Comparison of ENCODE assay signal across 14 cellular contexts in genomic region chr6:17877196-17877889, GRCh38.
A peak's percentile ranks its signal among the peaks of the same experiment; 100 is the strongest.
DNase-seq lines count a peak whose midpoint lies in the region; ATAC-seq and TF ChIP-seq lines count a peak whose summit lies in the region.
"Had no signal": no experiment of that assay in that cellular context is flagged by ENCODE, and none has a peak within 500 bp of the region (broad histone marks: within the 10 kb centered on the region; RNA-seq: fewer than 3 reads in every experiment).

No MANE protein-coding gene starts in this region.

- no peak overlapping the region for H3K27ac ChIP-seq in fibroblast of lung (ENCODE audit: insufficient read depth, low read length)
- H3K27ac ChIP-seq in sigmoid colon, result peak overlapping the region; percentile 39 to 73 (median 54)
- H3K27ac ChIP-seq: C4-2B, right atrium auricular region had no signal

- no peak overlapping the region for H3K9ac ChIP-seq in fibroblast of lung (ENCODE audit: insufficient read depth, low read length)

- H3K36me3 ChIP-seq in fibroblast of lung (ENCODE audit: control insufficient read depth, insufficient read depth, low read length) (no peaks in the 10 kb centered on the region), sigmoid colon (no peaks in the 10 kb centered on the region)
- H3K36me3 ChIP-seq: right atrium auricular region had no signal

- H3K4me1 ChIP-seq in fibroblast of lung (ENCODE audit: control insufficient read depth, extremely low read depth, insufficient read depth, low read length), result peaks cover 2% of the 10 kb centered on the region
- H3K4me1 ChIP-seq in sigmoid colon, result peaks cover 0 to 51% (median 40%) of the 10 kb centered on the region in 4 donors

- H3K27me3 ChIP-seq in fibroblast of lung (ENCODE audit: control insufficient read depth, insufficient read depth, low read length), result no peaks in the 10 kb centered on the region
- no peaks in the 10 kb centered on the region for H3K27me3 ChIP-seq in sigmoid colon
- H3K27me3 ChIP-seq: right atrium auricular region had no signal

- H3K79me2 ChIP-seq in fibroblast of lung (ENCODE audit: control insufficient read depth, insufficient read depth, low read length), result peaks cover 5% of the 10 kb centered on the region

- no peak overlapping the region for H3K4me3 ChIP-seq in fibroblast of lung (replicated peaks in 1 of 4; ENCODE audit: control extremely low read depth in 1 of 4, insufficient read depth in 1 of 4, low read depth in 3 of 4, low read length in 4 of 4)
- H3K4me3 ChIP-seq in sigmoid colon, result no peak overlapping the region
- H3K4me3 ChIP-seq: right atrium auricular region had no signal

- TF ChIP-seq CTCF in fibroblast of lung (conservative IDR thresholded peaks at IDR 0.05 in 1 of 2, IDR thresholded peaks at IDR 0.05 in 1 of 2; ENCODE audit: low read depth in 1 of 2, low read length in 2 of 2), result no peak
- no peak for TF ChIP-seq CTCF in sigmoid colon (IDR thresholded peaks at IDR 0.05)

- no peak for TF ChIP-seq EP300 in sigmoid colon (IDR thresholded peaks at IDR 0.05)

- peak; percentile 77 for ATAC-seq in SK-N-SH treated with all-trans-retinoic acid at 6 μM for 48 hours
- ATAC-seq: activated CD4-positive, alpha-beta T cell treated with anti-CD3 and anti-CD28 coated beads for 36 hours; activated T-cell treated with anti-CD3 and anti-CD28 coated beads, Interleukin-2, amount 50 U/mL, for 72 hours had no signal

- no peak for TF ChIP-seq POLR2A in sigmoid colon (IDR thresholded peaks at IDR 0.05)

- no peak overlapping the region for H3K4me2 ChIP-seq in fibroblast of lung (ENCODE audit: extremely low read depth, insufficient read depth, low read length)

- no peaks in the 10 kb centered on the region for H4K20me1 ChIP-seq in fibroblast of lung (ENCODE audit: control insufficient read depth, extremely low read depth, insufficient read depth, low read length)

- H3K9me3 ChIP-seq in fibroblast of lung (ENCODE audit: control insufficient read depth, insufficient read depth, low read depth, low read length) (no peaks in the 10 kb centered on the region), sigmoid colon (no peaks in the 10 kb centered on the region)
- H3K9me3 ChIP-seq: right atrium auricular region had no signal

- WGBS in sigmoid colon, 2 donors, result 85 to 86% methylated on average over 6 of the region's 6 CpGs

- H2AFZ ChIP-seq in fibroblast of lung (ENCODE audit: low read length), result no peak overlapping the region

- intact Hi-C loops in sigmoid colon (cut with DNase I), result no loop called here

- DNase-seq in HCEC 1CT (peak; percentile 90), fibroblast of lung (ENCODE audit: low read depth in 2 of 2) (peak; percentile 83 to 87), sigmoid colon (no peak), T-helper 1 cell (no peak), CD1c-positive myeloid dendritic cell (ENCODE audit: extremely low spot score) (no peak), NCI-H526 treated with DMSO at 0.1 percent for 48 hours (lab: John Stamatoyannopoulos, UW) (no peak), HK-2 (ENCODE audit: unreplicated experiment) (no peak)
- DNase-seq: activated CD4-positive, alpha-beta T cell treated with anti-CD3 and anti-CD28 coated beads for 36 hours; activated T-cell treated with anti-CD3 and anti-CD28 coated beads, Interleukin-2, amount 50 U/mL, for 72 hours; caudate nucleus; NCI-H1694 had no signal

TF ChIP-seq in SK-N-SH treated with all-trans-retinoic acid at 6 μM for 48 hours, 23 proteins besides CTCF, POLR2A, EP300 and RAD21:
- TF ChIP-seq ISL1 (CRISPR knock-in tag; IDR thresholded peaks at IDR 0.05) (peak; percentile 49; the same call in 1 of the 2 replicates), ZFP30 (CRISPR knock-in tag; IDR thresholded peaks at IDR 0.05) (no peak)

Comparison
In these comparisons a context has a peak if more than half of its experiments do, and no peak if none do; other contexts are left out.
1. DNase-seq: peak in HCEC 1CT (single experiment) and fibroblast of lung (2 of 2); none in sigmoid colon (single experiment), T-helper 1 cell (0 of 5), CD1c-positive myeloid dendritic cell (single experiment), NCI-H526 treated with DMSO at 0.1 percent for 48 hours (single experiment) and HK-2 (single experiment).